ENCODE assay signal across 9 cellular contexts in genomic region chr15:68550498-68551295, GRCh38. TPM values are rescaled to one million over a fixed set of nuclear protein-coding genes. Genes with fewer than 3 reads are reported as not detected.
A peak's percentile ranks its signal among the peaks of the same experiment; 100 is the strongest.
DNase-seq lines count a peak whose midpoint lies in the region; ATAC-seq, FAIRE-seq and TF ChIP-seq lines count a peak whose summit lies in the region.
"Had no signal": no experiment of that assay in that cellular context is flagged by ENCODE, and none has a peak within 500 bp of the region (broad histone marks: within the 10 kb centered on the region; RNA-seq: fewer than 3 reads in every experiment).

No MANE protein-coding gene starts in this region.

- 0 out of 2 replicates have a peak overlapping the region, but pooled peaks have one; percentile 23 for H2BK12ac ChIP-seq in H1 (ENCODE audit: low read depth, low read length)

- H3K9ac ChIP-seq in H1 (replicated peaks in 1 of 4; ENCODE audit: extremely low read depth in 1 of 4, low read depth in 3 of 4, low read length in 3 of 4) = no peak overlapping the region

- no peaks in the 10 kb centered on the region for H3K36me3 Mint-ChIP-seq in activated CD8-positive, alpha-beta T cell treated with anti-CD3 and anti-CD28 coated beads for 36 hours (ENCODE audit: low read depth)

- H3K4me3 ChIP-seq in GM12875 (ENCODE audit: low read depth, low read length) = no peak overlapping the region
- no peak overlapping the region for H3K4me3 ChIP-seq in H1 (ENCODE audit: extremely low read depth in 1 of 4, insufficient read depth in 2 of 4, low read depth in 3 of 4, low read length in 4 of 4)
- H3K4me3 ChIP-seq: skin epidermis had no signal

- no peak overlapping the region for H3K4me3 Mint-ChIP-seq in activated CD8-positive, alpha-beta T cell treated with anti-CD3 and anti-CD28 coated beads for 36 hours

- no peak overlapping the region for H2BK20ac ChIP-seq in H1 (ENCODE audit: low read length)

- POLR2A ChIA-PET in activated CD8-positive, alpha-beta T cell treated with anti-CD3 and anti-CD28 coated beads for 36 hours (lab: Charles Lee) = interaction anchor here (0.6 kb wide), 1 partner anchor 19 kb away, joined by 3 read pairs; no protein-coding TSS in a partner anchor
- POLR2A ChIA-PET in H1 (lab: Charles Lee; ENCODE audit: partially characterized antibody) = interaction anchor here (1.2 kb wide), 1 partner anchor 123 kb away, joined by 5 read pairs; no protein-coding TSS in a partner anchor

- 53% methylated on average over 19 of the region's 20 CpGs; no CpG with 5 or more reads in 1 of the 2 experiments for WGBS in H1 (ENCODE audit: extremely low coverage in 1 of 2, insufficient coverage in 1 of 2, insufficient read length in 1 of 2, insufficient replicate concordance in 2 of 2, low coverage in 1 of 2, low lambda C conversion rate in 2 of 2, missing lambda C conversion rate in 1 of 2), 2 experiments

- no peak overlapping the region for H3K27ac Mint-ChIP-seq in activated CD8-positive, alpha-beta T cell treated with anti-CD3 and anti-CD28 coated beads for 36 hours

- H2AK5ac ChIP-seq in H1 (ENCODE audit: low read depth, low read length) = no peak overlapping the region

- no peak for TF ChIP-seq POLR2A in H1 (IDR thresholded peaks at IDR 0.05; ENCODE audit: control extremely low read depth in 1 of 2, low read depth in 2 of 2, low read length in 2 of 2)

- H3K79me1 ChIP-seq in H1 (ENCODE audit: low read depth, low read length) = no peaks in the 10 kb centered on the region

- H3K27me3 Mint-ChIP-seq in activated CD8-positive, alpha-beta T cell treated with anti-CD3 and anti-CD28 coated beads for 36 hours = peaks cover 33% of the 10 kb centered on the region

- H3K4me1 Mint-ChIP-seq in activated CD8-positive, alpha-beta T cell treated with anti-CD3 and anti-CD28 coated beads for 36 hours (ENCODE audit: low read depth) = peaks cover 3% of the 10 kb centered on the region

- no peak overlapping the region for H3K18ac ChIP-seq in H1 (ENCODE audit: extremely low read depth, low read length)

- no peak overlapping the region for H3K27ac ChIP-seq in H1 (ENCODE audit: low read depth, low read length)
- H3K27ac ChIP-seq: skin epidermis had no signal

- H3K4me1 ChIP-seq in H1 (replicated peaks in 1 of 4; ENCODE audit: control insufficient read depth in 3 of 4, insufficient read depth in 4 of 4, low read length in 3 of 4) = no peaks in the 10 kb centered on the region

- no peak overlapping the region for H3K4me2 ChIP-seq in H1 (ENCODE audit: insufficient read depth in 1 of 2, low read depth in 2 of 2, low read length in 2 of 2)

- no peaks in the 10 kb centered on the region; a peak in 1 of 7 replicates for H3K27me3 ChIP-seq in H1 (replicated peaks in 1 of 4; ENCODE audit: control insufficient read depth in 3 of 4, extremely low read depth in 1 of 4, insufficient read depth in 3 of 4, low read length in 3 of 4)

- no peak overlapping the region for H2BK15ac ChIP-seq in H1 (ENCODE audit: low read length)

- TF ChIP-seq EP300 in H1 (IDR thresholded peaks at IDR 0.05; ENCODE audit: borderline replicate concordance in 1 of 2, low read depth in 2 of 2, low read length in 2 of 2) = no peak

- no peaks in the 10 kb centered on the region for H3K9me3 ChIP-seq in H1 (ENCODE audit: insufficient read depth in 2 of 2, low read depth in 1 of 2, low read length in 1 of 2)

- H4K8ac ChIP-seq in H1 (ENCODE audit: extremely low read depth, insufficient read depth, low read length) = peak overlapping the region; percentile 58; the same call in 1 of the 2 replicates

- no peak overlapping the region for H3K4ac ChIP-seq in H1 (replicated peaks; ENCODE audit: insufficient read length, low read depth, low read length)

- no peak overlapping the region for H2BK120ac ChIP-seq in H1 (replicated peaks; ENCODE audit: low read depth, low read length)

- ATAC-seq in activated CD8-positive, alpha-beta T cell treated with anti-CD3 and anti-CD28 coated beads for 36 hours = peak; percentile 62
- no peak for ATAC-seq in HG03460 (IDR thresholded peaks at IDR 0.05; ENCODE audit: unreplicated experiment)

- TF ChIP-seq RAD21 in H1 (IDR thresholded peaks at IDR 0.05 in 1 of 2, conservative IDR thresholded peaks at IDR 0.05 in 1 of 2; ENCODE audit: low read depth in 2 of 2, low read length in 2 of 2) = peak; percentile 92 to 97

- H3K36me3 ChIP-seq in H1 (ENCODE audit: control insufficient read depth in 2 of 4, insufficient read depth in 4 of 4, low read length in 3 of 4) = no peaks in the 10 kb centered on the region

- no peaks in the 10 kb centered on the region for H3K79me2 ChIP-seq in H1 (ENCODE audit: control insufficient read depth in 1 of 2, insufficient read depth in 2 of 2, low read length in 2 of 2)

- no peak overlapping the region for H4K91ac ChIP-seq in H1 (replicated peaks; ENCODE audit: insufficient read length, low read length)

- H2BK5ac ChIP-seq in H1 (ENCODE audit: low read depth, low read length) = no peak overlapping the region

- H3K56ac ChIP-seq in H1 (replicated peaks; ENCODE audit: insufficient read length, low read depth, low read length) = no peak overlapping the region

- intact Hi-C loops in activated CD8-positive, alpha-beta T cell treated with anti-CD3 and anti-CD28 coated beads for 36 hours (cut with micrococcal nuclease) = loop anchor here (5.0 kb wide), 1 partner anchor 327 kb away; no protein-coding TSS in a partner anchor

- no peaks in the 10 kb centered on the region for H4K20me1 ChIP-seq in H1 (replicated peaks in 1 of 2; ENCODE audit: control insufficient read depth in 1 of 2, insufficient read depth in 2 of 2, low read length in 2 of 2)

- no peaks in the 10 kb centered on the region for H3K23me2 ChIP-seq in H1 (ENCODE audit: low read depth, low read length)

- no peak overlapping the region for H3K14ac ChIP-seq in H1 (ENCODE audit: insufficient read length)

- no peak overlapping the region for H2AFZ ChIP-seq in H1 (ENCODE audit: low read length)

- CTCF ChIA-PET in activated CD8-positive, alpha-beta T cell treated with anti-CD3 and anti-CD28 coated beads for 36 hours (lab: Charles Lee) = interaction anchor here (0.6 to 6.3 kb wide), 52 partner anchors 7 to 375 kb away, joined by 3 to 74 read pairs (median 4); no protein-coding TSS in a partner anchor
- CTCF ChIA-PET in H1 (lab: Charles Lee; ENCODE audit: partially characterized antibody) = interaction anchor here (0.6 to 14.4 kb wide), 81 partner anchors 9 to 649 kb away, joined by 3 to 721 read pairs (median 4); no protein-coding TSS in a partner anchor

- TF ChIP-seq CTCF in GM12875 (IDR thresholded peaks at IDR 0.05; ENCODE audit: borderline replicate concordance, insufficient read depth, low read depth, low read length) (peak; percentile 88), H1 (IDR thresholded peaks at IDR 0.05; ENCODE audit: control extremely low read depth in 1 of 3, insufficient read depth in 1 of 3, low read depth in 1 of 3, low read length in 3 of 3) (peak; percentile 73 to 96 (median 87))
- TF ChIP-seq CTCF in activated CD8-positive, alpha-beta T cell treated with anti-CD3 and anti-CD28 coated beads for 36 hours (IDR thresholded peaks at IDR 0.05) = peak; percentile 90

- no peaks in the 10 kb centered on the region for H3K9me3 Mint-ChIP-seq in activated CD8-positive, alpha-beta T cell treated with anti-CD3 and anti-CD28 coated beads for 36 hours

- no peak overlapping the region for H3K23ac ChIP-seq in H1 (ENCODE audit: insufficient read length)

- H4K5ac ChIP-seq in H1 (ENCODE audit: insufficient read length, low read depth, low read length) = no peak overlapping the region

- DNase-seq in A172 (ENCODE audit: low spot score) (peak; percentile 45), NCI-H345 treated with DMSO at 0.1 percent for 48 hours (lab: John Stamatoyannopoulos, UW; ENCODE audit: unreplicated experiment) (peak; percentile 5), H1 (ENCODE audit: low read depth in 1 of 2, low spot score in 2 of 2) (peak; percentile 44 to 97), mucosa of gallbladder (ENCODE audit: low spot score) (peak; percentile 69)
- DNase-seq in activated CD8-positive, alpha-beta T cell treated with anti-CD3 and anti-CD28 coated beads for 36 hours = peak; percentile 87
- DNase-seq in stimulated activated CD8-positive, alpha-beta memory T cell treated with anti-CD3 and anti-CD28 coated beads, Interleukin-7, amount 100 ng/mL, for 24 hours (ENCODE audit: low read depth) = peak; percentile 72

- peak; percentile 72 for FAIRE-seq in H1 (lab: Jason Lieb, UNC)

TF ChIP-seq in H1, 55 proteins besides CTCF, POLR2A, EP300 and RAD21:
- TF ChIP-seq, protein P1, sequence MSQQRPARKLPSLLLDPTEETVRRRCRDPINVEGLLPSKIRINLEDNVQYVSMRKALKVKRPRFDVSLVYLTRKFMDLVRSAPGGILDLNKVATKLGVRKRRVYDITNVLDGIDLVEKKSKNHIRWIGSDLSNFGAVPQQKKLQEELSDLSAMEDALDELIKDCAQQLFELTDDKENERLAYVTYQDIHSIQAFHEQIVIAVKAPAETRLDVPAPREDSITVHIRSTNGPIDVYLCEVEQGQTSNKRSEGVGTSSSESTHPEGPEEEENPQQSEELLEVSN (IDR thresholded peaks at IDR 0.05) = no peak
- TF ChIP-seq TBP (IDR thresholded peaks at IDR 0.05; ENCODE audit: low read depth, low read length) = 0 out of 2 replicates have a peak, but pooled peaks have one; percentile 10
TF ChIP-seq in H1: peak in this region for 1.

RNA-seq across cellular contexts. Expression of gene CORO2B, which starts 28.1 kb away (rescaled TPM):
- total RNA-seq in A172 (2014; rRNA removed; shearing (Covaris generic)) = 0.43 and 1.2 TPM in 2 replicates
- total RNA-seq in activated CD8-positive, alpha-beta T cell treated with anti-CD3 and anti-CD28 coated beads for 36 hours = not detected
- 3.4 and 4.7 TPM in 2 replicates for total RNA-seq in H1 (2021; fragmentation: NEBNext Ultra II Directional; extraction: Animal tissue kit (Norgen Biotek cat#: 25700))
- polyA plus RNA-seq in H1 (2011; rRNA removed) = 6.1 and 6.7 TPM in 2 replicates
- polyA plus RNA-seq in H1 (2011; cell fraction: cytosol; rRNA removed) = 3.5 TPM
- 5.4 TPM for polyA plus RNA-seq in H1 (2011; cell fraction: nucleus; rRNA removed)
- polyA plus RNA-seq in H1 (2012, experiment 1 of 2) = 3.8 to 5.5 TPM (median 4.8 TPM) in 4 replicates
- polyA plus RNA-seq in H1 (2012, experiment 2 of 2) = 3.7 TPM
- 2.4 TPM for polyA plus RNA-seq in H1 (2013, experiment 1 of 2)
- polyA plus RNA-seq in H1 (2013, experiment 2 of 2) = 2.2 TPM
- 4.0 TPM in 2 replicates for polyA minus RNA-seq in H1 (2011; rRNA and poly(A)+ RNA removed)
- 2.9 TPM for polyA minus RNA-seq in H1 (2011; cell fraction: cytosol; rRNA and poly(A)+ RNA removed)
- polyA minus RNA-seq in H1 (2011; cell fraction: nucleus; rRNA and poly(A)+ RNA removed) = 2.2 TPM
- 2.9 TPM for total RNA-seq in mucosa of gallbladder

Comparison
In these comparisons a context has a peak if more than half of its experiments do, and no peak if none do; other contexts are left out.
1. DNase-seq: peak in every context shown above with its lines; median percentile 87 in activated CD8-positive, alpha-beta T cell treated with anti-CD3 and anti-CD28 coated beads for 36 hours; 72 in stimulated activated CD8-positive, alpha-beta memory T cell treated with anti-CD3 and anti-CD28 coated beads, Interleukin-7, amount 100 ng/mL, for 24 hours; 70 in H1; 69 in mucosa of gallbladder; 45 in A172; 5 in NCI-H345 treated with DMSO at 0.1 percent for 48 hours.